16 cellular contexts compared by ENCODE assay signal in the genomic region with DNA sequence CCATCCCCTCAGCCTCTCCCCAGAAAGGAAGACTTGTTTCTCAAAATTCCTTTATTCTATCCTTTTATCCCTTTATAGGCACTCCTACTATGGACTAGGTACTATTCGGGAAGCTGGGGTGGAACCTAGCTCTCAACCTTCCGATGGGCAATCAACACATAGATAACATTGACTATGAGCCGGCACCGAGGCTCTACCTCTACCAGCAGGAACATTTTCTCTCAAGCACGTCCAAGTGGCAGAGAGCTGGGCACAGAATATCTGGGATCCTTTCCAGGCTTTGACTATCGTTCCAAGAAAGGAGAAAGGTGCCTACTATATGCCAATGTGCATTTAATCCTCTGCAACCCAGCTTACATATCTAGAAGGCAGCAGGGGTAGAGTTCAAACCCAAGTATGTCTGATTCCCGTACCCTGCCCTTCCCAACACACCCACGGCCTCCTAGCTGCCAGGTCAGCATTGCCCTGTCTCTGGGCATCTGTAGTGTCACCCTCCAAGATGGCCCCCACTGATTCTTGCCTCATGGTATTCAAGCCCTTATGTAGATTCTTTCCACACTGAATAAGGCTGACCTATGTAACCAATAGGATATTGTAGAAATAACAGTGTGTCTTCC. TPM values are rescaled to one million over a fixed set of nuclear protein-coding genes. Genes with fewer than 3 reads are reported as not detected.
DNase-seq lines count a peak whose midpoint lies in the region; ATAC-seq and TF ChIP-seq lines count a peak whose summit lies in the region.
"Had no signal": no experiment of that assay in that cellular context is flagged by ENCODE, and none has a peak within 500 bp of the region (broad histone marks: within the 10 kb centered on the region; RNA-seq: fewer than 3 reads in every experiment).

No MANE protein-coding gene starts in this region.

- H3K27ac ChIP-seq in right atrium auricular region: peak overlapping the region in 1 of 2 donors; percentile 65
- peak overlapping the region in 4 of 5 donors; percentile 24 to 86 (median 60) for H3K27ac ChIP-seq in stomach

- peaks cover 12% of the 10 kb centered on the region for H3K27me3 Mint-ChIP-seq in Caco-2 (ENCODE audit: insufficient read depth, unreplicated experiment)

- WGBS in stomach, 5 donors: 35 to 45% (median 36%) methylated on average over 8 of the region's 8 CpGs

- no peak overlapping the region for H3K27ac Mint-ChIP-seq in Caco-2 (ENCODE audit: unreplicated experiment)

- no peak for TF ChIP-seq EP300 in stomach (IDR thresholded peaks at IDR 0.05)

- H3K4me1 ChIP-seq in right atrium auricular region (peaks cover 0 to 69% of the 10 kb centered on the region in 2 donors), stomach (peaks cover 27 to 81% (median 52%) of the 10 kb centered on the region in 4 donors), Caco-2 (peaks cover 9% of the 10 kb centered on the region; the same call in 1 of the 2 replicates)

- H3K4me3 Mint-ChIP-seq in Caco-2 (ENCODE audit: unreplicated experiment): no peak overlapping the region

- H3K36me3 ChIP-seq in right atrium auricular region (no peaks in the 10 kb centered on the region), stomach (no peaks in the 10 kb centered on the region), Caco-2 (ENCODE audit: control insufficient read depth, insufficient read depth, low read length) (no peaks in the 10 kb centered on the region)

- no peaks in the 10 kb centered on the region for H3K9me3 Mint-ChIP-seq in Caco-2 (ENCODE audit: unreplicated experiment)

- TF ChIP-seq CTCF in right atrium auricular region (IDR thresholded peaks at IDR 0.05) (no peak), stomach (IDR thresholded peaks at IDR 0.05) (no peak), Caco-2 (IDR thresholded peaks at IDR 0.05; ENCODE audit: insufficient read depth in 1 of 2, low read depth in 1 of 2, low read length in 1 of 2, severe bottlenecking in 1 of 2, unreplicated experiment in 1 of 2) (no peak)

- H3K4me3 ChIP-seq in right atrium auricular region (no peak overlapping the region), stomach (no peak overlapping the region), Caco-2 (ENCODE audit: low read depth, low read length) (no peak overlapping the region)

- DNase-seq in Right ventricle myocardium inferior (ENCODE audit: missing footprints) (no peak), right atrium auricular region (ENCODE audit: low spot score) (no peak), mesenteric fat pad (ENCODE audit: low spot score) (peak; percentile 53), stomach (peak; percentile 54), Caco-2 (no peak), occipital lobe (lab: John Stamatoyannopoulos, UW) (no peak), iPS-NIHi11 (ENCODE audit: low spot score) (no peak), Ammon's horn (ENCODE audit: low spot score) (no peak)
- DNase-seq: Calu3, GF-D8, HCEC 1CT, NCI-H1417, NCI-H2029, NCI-H2171 treated with DMSO at 0.1 percent for 48 hours, NCI-H82 had no signal

- intact Hi-C loops in Right ventricle myocardium inferior (cut with DNase I): no loop called here
- intact Hi-C loops in stomach (cut with DNase I; ENCODE audit: low total_unique reads): no loop called here
- intact Hi-C loops in Caco-2 (cut with micrococcal nuclease; ENCODE audit: unreplicated experiment): no loop called here

- H3K36me3 Mint-ChIP-seq in Caco-2 (ENCODE audit: insufficient read depth, unreplicated experiment): no peaks in the 10 kb centered on the region

- POLR2A ChIA-PET in Caco-2 (lab: Charles Lee): no interaction called here

- H3K27me3 ChIP-seq in right atrium auricular region (no peaks in the 10 kb centered on the region), stomach (no peaks in the 10 kb centered on the region), Caco-2 (replicated peaks; ENCODE audit: control insufficient read depth, insufficient read depth, low read length) (no peaks in the 10 kb centered on the region)

- BruUV-seq in Caco-2 (replicated peaks; lab: Mats Ljungman, UMichigan): no TSS peak

- CTCF ChIA-PET in Caco-2 (lab: Charles Lee): no interaction called here

- TF ChIP-seq POLR2A in stomach (IDR thresholded peaks at IDR 0.05): no peak

- peak; percentile 31 for ATAC-seq in Right ventricle myocardium inferior

- H3K9me3 ChIP-seq in right atrium auricular region (no peaks in the 10 kb centered on the region), stomach (no peaks in the 10 kb centered on the region), Caco-2 (no peaks in the 10 kb centered on the region)

- peaks cover 8% of the 10 kb centered on the region for H3K4me1 Mint-ChIP-seq in Caco-2 (ENCODE audit: low read depth, unreplicated experiment)

RNA-seq across cellular contexts. Expression of a gene that starts 28.3 kb away (rescaled TPM):
- 705 TPM for total RNA-seq in Right ventricle myocardium inferior
- 100 to 1,000 TPM; 393 to 720 TPM for total RNA-seq in right atrium auricular region
- total RNA-seq in mesenteric fat pad: 449 TPM
- 100 to 1,000 TPM; 145 to 682 (median 198) TPM for total RNA-seq in stomach
- polyA plus RNA-seq in stomach: 10 to 100 TPM; 18.5 to 44.9 (median 33.2) TPM
- 16.1 and 16.9 TPM in 2 replicates for total RNA-seq in Caco-2 (2022)
- 3.1 TPM for total RNA-seq in occipital lobe
- total RNA-seq: NCI-H460 had no signal

Comparison
In these comparisons a context has a peak if more than half of its experiments do, and no peak if none do; other contexts are left out.
1. DNase-seq: peak in mesenteric fat pad (single experiment) and stomach (single experiment); none in Right ventricle myocardium inferior (single experiment), right atrium auricular region (single experiment), Caco-2 (0 of 2), occipital lobe (single experiment), iPS-NIHi11 (single experiment) and Ammon's horn (single experiment).